In the genomic region with DNA sequence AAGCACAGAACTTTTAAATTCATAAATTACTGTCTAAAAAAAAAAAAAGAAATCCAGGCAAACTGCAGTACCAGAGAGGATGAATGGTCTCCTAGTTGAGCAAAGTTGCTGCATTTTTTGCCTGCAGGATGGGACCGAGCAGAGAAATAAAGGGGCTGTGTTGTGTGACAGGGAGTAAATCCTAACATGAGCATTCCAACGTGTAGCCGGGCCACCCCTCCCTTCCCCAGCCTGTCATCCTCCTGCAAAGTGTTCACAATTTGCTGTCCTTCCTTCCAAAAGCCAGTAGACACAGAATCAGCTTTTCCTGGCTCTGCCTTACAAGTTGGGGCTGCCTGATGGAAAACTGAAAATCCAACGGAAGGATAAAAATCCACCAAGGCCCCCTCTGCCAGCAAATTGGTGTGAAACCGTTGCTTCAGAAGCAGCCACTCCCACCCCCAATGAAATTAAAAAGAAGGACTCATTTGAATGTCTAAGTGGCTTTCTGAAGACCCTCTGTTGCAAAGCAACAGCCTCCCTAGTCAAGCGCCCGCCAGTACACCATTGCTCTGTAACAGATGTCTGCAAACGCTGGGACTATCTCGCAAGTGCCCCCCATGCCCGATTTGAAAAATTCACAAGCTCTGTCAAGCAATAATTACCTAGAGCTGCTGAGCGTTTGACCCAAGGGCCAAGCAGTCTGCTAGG, we compare ENCODE assay signal across 9 cellular contexts. TPM values are rescaled to one million over a fixed set of nuclear protein-coding genes. Genes with fewer than 3 reads are reported as not detected.
DNase-seq lines count a peak whose midpoint lies in the region; ATAC-seq lines count a peak whose summit lies in the region.
"Had no signal": no experiment of that assay in that cellular context is flagged by ENCODE, and none has a peak within 500 bp of the region (broad histone marks: within the 10 kb centered on the region; RNA-seq: fewer than 3 reads in every experiment).

No MANE protein-coding gene starts in this region.

- H3K27me3 Mint-ChIP-seq in activated naive CD8-positive, alpha-beta T cell treated with anti-CD3 and anti-CD28 coated beads, Interleukin-2, amount 10 ng/mL, durations not matched to agents 7 days and 5 days: peaks cover 73% of the 10 kb centered on the region

- no peaks in the 10 kb centered on the region for H3K9me3 Mint-ChIP-seq in activated naive CD8-positive, alpha-beta T cell treated with anti-CD3 and anti-CD28 coated beads, Interleukin-2, amount 10 ng/mL, durations not matched to agents 7 days and 5 days

- peak overlapping the region; percentile 69 for H3K4me3 Mint-ChIP-seq in activated naive CD8-positive, alpha-beta T cell treated with anti-CD3 and anti-CD28 coated beads, Interleukin-2, amount 10 ng/mL, durations not matched to agents 7 days and 5 days

- H3K4me3 ChIP-seq in HAP-1 (peak overlapping the region; percentile 39), iPS-18c (ENCODE audit: insufficient read depth, low read depth, low read length) (peak overlapping the region; percentile 68), skin epidermis (peak overlapping the region; percentile 35 to 49 (median 43))

- peaks cover 4% of the 10 kb centered on the region for H3K4me1 Mint-ChIP-seq in activated naive CD8-positive, alpha-beta T cell treated with anti-CD3 and anti-CD28 coated beads, Interleukin-2, amount 10 ng/mL, durations not matched to agents 7 days and 5 days

- in situ Hi-C loops in HAP-1 (cut with MboI; ENCODE audit: low sequenced_read_pairs): no loop called here

- peaks cover 9% of the 10 kb centered on the region; the same call in 1 of the 2 replicates for H3K4me1 ChIP-seq in HAP-1

- H3K27ac Mint-ChIP-seq in activated naive CD8-positive, alpha-beta T cell treated with anti-CD3 and anti-CD28 coated beads, Interleukin-2, amount 10 ng/mL, durations not matched to agents 7 days and 5 days: no peak overlapping the region

- no peak for ATAC-seq in activated naive CD8-positive, alpha-beta T cell treated with anti-CD3 and anti-CD28 coated beads, Interleukin-2, amount 10 ng/mL, durations not matched to agents 7 days and 5 days (ENCODE audit: low read depth)
- ATAC-seq in HG03095 (IDR thresholded peaks at IDR 0.05; ENCODE audit: unreplicated experiment): no peak

- POLR2A ChIA-PET in activated naive CD8-positive, alpha-beta T cell treated with anti-CD3 and anti-CD28 coated beads, Interleukin-2, amount 10 ng/mL, durations not matched to agents 7 days and 5 days (lab: Charles Lee): no interaction called here

- H3K27me3 ChIP-seq in HAP-1 (ENCODE audit: low read depth): no peaks in the 10 kb centered on the region

- DNase-seq in HAP-1 (ENCODE audit: low spot score in 2 of 2): peak; percentile 13 to 39
- DNase-seq in activated naive CD8-positive, alpha-beta T cell treated with anti-CD3 and anti-CD28 coated beads, Interleukin-2, amount 10 ng/mL, durations not matched to agents 7 days and 5 days: no peak
- DNase-seq in NCI-H526 treated with DMSO at 0.1 percent for 48 hours (lab: John Stamatoyannopoulos, UW): no peak
- DNase-seq in GDM1 (lab: John Stamatoyannopoulos, UW): no peak
- no peak for DNase-seq in stimulated activated CD4-positive, alpha-beta T cell treated with anti-CD3 and anti-CD28 coated beads, Interleukin-4, amount 100 ng/mL, for 24 hours
- DNase-seq: SIG-M5 had no signal

- H3K36me3 Mint-ChIP-seq in activated naive CD8-positive, alpha-beta T cell treated with anti-CD3 and anti-CD28 coated beads, Interleukin-2, amount 10 ng/mL, durations not matched to agents 7 days and 5 days: no peaks in the 10 kb centered on the region

- H3K36me3 ChIP-seq in HAP-1 (replicated peaks): no peaks in the 10 kb centered on the region

- peak overlapping the region in 6 of 21 experiments; percentile 8 to 68 (median 46) for H3K27ac ChIP-seq in skin epidermis

- H3K9me3 ChIP-seq in HAP-1 (no peaks in the 10 kb centered on the region), iPS-18c (ENCODE audit: control insufficient read depth, insufficient read depth, low read length) (no peaks in the 10 kb centered on the region)

RNA-seq across cellular contexts. Expression of gene FRMD4B, which starts 0.7 kb away (rescaled TPM):
- total RNA-seq in activated naive CD8-positive, alpha-beta T cell treated with anti-CD3 and anti-CD28 coated beads, Interleukin-2, amount 10 ng/mL, durations not matched to agents 7 days and 5 days: 1 to 10 TPM; 8.3 to 8.9 TPM

Comparison
In these comparisons a context has a peak if more than half of its experiments do, and no peak if none do; other contexts are left out.
1. DNase-seq: peak in HAP-1 (2 of 2); none in activated naive CD8-positive, alpha-beta T cell treated with anti-CD3 and anti-CD28 coated beads, Interleukin-2, amount 10 ng/mL, durations not matched to agents 7 days and 5 days (single experiment), NCI-H526 treated with DMSO at 0.1 percent for 48 hours (single experiment), GDM1 (single experiment) and stimulated activated CD4-positive, alpha-beta T cell treated with anti-CD3 and anti-CD28 coated beads, Interleukin-4, amount 100 ng/mL, for 24 hours (single experiment).
2. Peak in every context shown above with its lines, with median percentiles within 50 percentile points of each other: H3K4me3 ChIP-seq.